Comparison of ENCODE assay signal across 1 cellular context in the genomic region with DNA sequence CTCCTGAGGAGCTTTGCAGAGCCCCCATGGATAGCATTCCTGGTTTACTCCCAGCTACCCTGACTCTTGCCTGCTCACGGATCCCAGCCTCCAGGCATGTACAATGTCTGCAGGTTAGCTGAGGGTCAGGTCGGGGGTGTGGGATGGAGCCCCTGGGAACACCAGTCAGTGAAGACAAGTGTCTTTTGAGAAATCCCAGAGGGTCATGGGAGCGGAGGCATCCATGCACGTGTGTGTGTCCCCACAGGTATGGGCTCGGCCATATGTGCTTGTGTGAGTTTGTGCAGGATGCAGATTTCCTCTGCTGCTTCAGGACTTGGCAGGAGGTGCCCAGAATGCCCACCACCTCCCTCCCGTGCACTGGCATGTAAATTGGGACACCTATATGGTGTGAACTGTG.
TF ChIP-seq lines count a peak whose summit lies in the region.

No MANE protein-coding gene starts in this region.

TF ChIP-seq in H1, 55 proteins besides CTCF, POLR2A, EP300 and RAD21:
- TF ChIP-seq JUND (IDR thresholded peaks at IDR 0.05; ENCODE audit: low read length) = no peak
- TF ChIP-seq CTBP2 (IDR thresholded peaks at IDR 0.05; ENCODE audit: borderline replicate concordance, insufficient read depth, insufficient read length, low read length) = no peak
- TF ChIP-seq, protein P1, sequence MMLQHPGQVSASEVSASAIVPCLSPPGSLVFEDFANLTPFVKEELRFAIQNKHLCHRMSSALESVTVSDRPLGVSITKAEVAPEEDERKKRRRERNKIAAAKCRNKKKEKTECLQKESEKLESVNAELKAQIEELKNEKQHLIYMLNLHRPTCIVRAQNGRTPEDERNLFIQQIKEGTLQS (IDR thresholded peaks at IDR 0.05; ENCODE audit: insufficient read depth, low read depth, low read length) = no peak
- TF ChIP-seq TEAD4 (IDR thresholded peaks at IDR 0.05; ENCODE audit: low read depth, low read length) = no peak
- no peak for TF ChIP-seq JUN (IDR thresholded peaks at IDR 0.05; ENCODE audit: low read depth, low read length)
- no peak for TF ChIP-seq SIN3A (conservative IDR thresholded peaks at IDR 0.05 in 1 of 2, IDR thresholded peaks at IDR 0.05 in 1 of 2; ENCODE audit: low read depth in 1 of 2, low read length in 2 of 2)
